In genomic region chr7:103446046-103446520, GRCh38 we compare ENCODE assay signal across 9 cellular contexts. TPM values are rescaled to one million over a fixed set of nuclear protein-coding genes. Genes with fewer than 3 reads are reported as not detected.
DNase-seq lines count a peak whose midpoint lies in the region; ATAC-seq and TF ChIP-seq lines count a peak whose summit lies in the region.
"Had no signal": no experiment of that assay in that cellular context is flagged by ENCODE, and none has a peak within 500 bp of the region (broad histone marks: within the 10 kb centered on the region; RNA-seq: fewer than 3 reads in every experiment).

TSS of gene SLC26A5 (minus strand) at chr7:103446207. CDS start at chr7:103421514, 24,693 bp downstream.

- H3K36me3 Mint-ChIP-seq in CD14-positive monocyte, result peaks cover 0 to 3% of the 10 kb centered on the region in 2 donors
- H3K36me3 Mint-ChIP-seq in GM23338 (ENCODE audit: low read depth), result no peaks in the 10 kb centered on the region
- peaks cover 7% of the 10 kb centered on the region for H3K36me3 Mint-ChIP-seq in endothelial cell (ENCODE audit: low read depth, unreplicated experiment)
- peaks cover 2% of the 10 kb centered on the region for H3K36me3 Mint-ChIP-seq in natural killer cell treated with Interleukin-12 subunit alpha and Interleukin-12 subunit beta and Interleukin-15 and Interleukin-18, amount 100 ng/mL, for 72 hours

- DNase-seq in CD14-positive monocyte (ENCODE audit: low spot score) (no peak), GM23338 (ENCODE audit: low spot score) (peak; percentile 81), Peyer's patch (peak in 1 of 3 donors; percentile 75), endothelial cell (ENCODE audit: low spot score) (peak; percentile 46), AML-193 (lab: John Stamatoyannopoulos, UW) (no peak), Kasumi-1 (lab: John Stamatoyannopoulos, UW) (no peak)
- no peak for DNase-seq in natural killer cell treated with Interleukin-12 subunit alpha and Interleukin-12 subunit beta and Interleukin-15 and Interleukin-18, amount 100 ng/mL, for 72 hours (ENCODE audit: low spot score)

- peaks cover 57 to 72% (median 64%) of the 10 kb centered on the region in 3 donors for H3K27me3 Mint-ChIP-seq in CD14-positive monocyte (ENCODE audit: low read depth in 3 of 3)
- H3K27me3 Mint-ChIP-seq in GM23338 (ENCODE audit: insufficient read depth, low read depth, poor library complexity), result peaks cover 43% of the 10 kb centered on the region
- H3K27me3 Mint-ChIP-seq in endothelial cell (ENCODE audit: unreplicated experiment), result peaks cover 3% of the 10 kb centered on the region
- peaks cover 53 to 72% of the 10 kb centered on the region in 2 donors for H3K27me3 Mint-ChIP-seq in natural killer cell treated with Interleukin-12 subunit alpha and Interleukin-12 subunit beta and Interleukin-15 and Interleukin-18, amount 100 ng/mL, for 72 hours

- H4K20me1 ChIP-seq in GM23338 (replicated peaks; ENCODE audit: insufficient read depth), result no peaks in the 10 kb centered on the region

- no peaks in the 10 kb centered on the region for H3K9me2 ChIP-seq in GM23338 (ENCODE audit: insufficient read depth)

- no peaks in the 10 kb centered on the region for H3K36me3 ChIP-seq in GM23338 (ENCODE audit: insufficient read depth)
- H3K36me3 ChIP-seq in Peyer's patch, result no peaks in the 10 kb centered on the region

- H3K27me3 ChIP-seq in GM23338 (ENCODE audit: insufficient read depth) (peaks cover 43% of the 10 kb centered on the region), Peyer's patch (peaks cover 0 to 15% of the 10 kb centered on the region in 2 donors)

- intact Hi-C loops in CD14-positive monocyte (cut with micrococcal nuclease), result no loop called here

- H3K9me3 ChIP-seq in Peyer's patch, result no peaks in the 10 kb centered on the region

- peaks cover 13% of the 10 kb centered on the region for H3K4me1 Mint-ChIP-seq in CD14-positive monocyte
- H3K4me1 Mint-ChIP-seq in GM23338, result peaks cover 17% of the 10 kb centered on the region
- peaks cover 18% of the 10 kb centered on the region for H3K4me1 Mint-ChIP-seq in endothelial cell (ENCODE audit: unreplicated experiment)
- H3K4me1 Mint-ChIP-seq in natural killer cell treated with Interleukin-12 subunit alpha and Interleukin-12 subunit beta and Interleukin-15 and Interleukin-18, amount 100 ng/mL, for 72 hours (ENCODE audit: low read depth in 2 of 2), result peaks cover 0 to 3% of the 10 kb centered on the region in 2 donors

- H3K27ac ChIP-seq in GM23338 (ENCODE audit: low read depth) (no peak within 1 kb of the TSS), Peyer's patch (no peak within 1 kb of the TSS)

- H3K4me1 ChIP-seq in GM23338 (ENCODE audit: insufficient read depth), result peaks cover 18% of the 10 kb centered on the region; the same call in 1 of the 2 replicates
- peaks cover 0 to 10% (median 4%) of the 10 kb centered on the region in 4 donors for H3K4me1 ChIP-seq in Peyer's patch

- TF ChIP-seq CTCF in CD14-positive monocyte (IDR thresholded peaks at IDR 0.05) (no peak), GM23338 (conservative IDR thresholded peaks at IDR 0.05; ENCODE audit: low read depth in 2 of 2) (no peak), Peyer's patch (IDR thresholded peaks at IDR 0.05) (no peak), endothelial cell (IDR thresholded peaks at IDR 0.05; ENCODE audit: unreplicated experiment) (no peak)

- peak within 1 kb of the TSS; percentile 98 for H2AFZ ChIP-seq in GM23338

- no peak for TF ChIP-seq POLR2A in Peyer's patch (IDR thresholded peaks at IDR 0.05)

- H3K4me3 ChIP-seq in GM23338 (peak within 1 kb of the TSS; percentile 62), Peyer's patch (peak within 1 kb of the TSS; percentile 11 to 48 (median 31))

- peaks cover 6% of the 10 kb centered on the region; the same call in 1 of the 2 replicates for H3F3A ChIP-seq in GM23338 (replicated peaks; ENCODE audit: low read depth)

- no peaks in the 10 kb centered on the region for H3K79me2 ChIP-seq in GM23338 (replicated peaks; ENCODE audit: insufficient read depth)

- peak within 1 kb of the TSS; percentile 81 for H3K4me2 ChIP-seq in GM23338

- H3K9me3 Mint-ChIP-seq in CD14-positive monocyte, result peaks cover under 1 to 12% (median 3%) of the 10 kb centered on the region in 7 donors
- H3K9me3 Mint-ChIP-seq in GM23338, result no peaks in the 10 kb centered on the region; the same call in 2 of the 3 replicates
- no peaks in the 10 kb centered on the region for H3K9me3 Mint-ChIP-seq in endothelial cell (ENCODE audit: unreplicated experiment)
- H3K9me3 Mint-ChIP-seq in natural killer cell treated with Interleukin-12 subunit alpha and Interleukin-12 subunit beta and Interleukin-15 and Interleukin-18, amount 100 ng/mL, for 72 hours, result no peaks in the 10 kb centered on the region

- peak; percentile 89 for ATAC-seq in GM23338
- ATAC-seq in natural killer cell treated with Interleukin-12 subunit alpha and Interleukin-12 subunit beta and Interleukin-15 and Interleukin-18, amount 100 ng/mL, for 72 hours, result peak; percentile 36 to 46
- no peak for ATAC-seq in GM18868 (IDR thresholded peaks at IDR 0.05; ENCODE audit: unreplicated experiment)

- peak within 1 kb of the TSS; percentile 73 to 92 for H3K4me3 Mint-ChIP-seq in CD14-positive monocyte
- peak within 1 kb of the TSS; percentile 81 for H3K4me3 Mint-ChIP-seq in GM23338
- H3K4me3 Mint-ChIP-seq in endothelial cell (ENCODE audit: unreplicated experiment), result peak within 1 kb of the TSS; percentile 92
- peak within 1 kb of the TSS; percentile 34 for H3K4me3 Mint-ChIP-seq in natural killer cell treated with Interleukin-12 subunit alpha and Interleukin-12 subunit beta and Interleukin-15 and Interleukin-18, amount 100 ng/mL, for 72 hours

- H3K27ac Mint-ChIP-seq in CD14-positive monocyte (peak within 1 kb of the TSS in 1 of 7 donors; percentile 11), GM23338 (no peak within 1 kb of the TSS), endothelial cell (ENCODE audit: unreplicated experiment) (no peak within 1 kb of the TSS)
- H3K27ac Mint-ChIP-seq in natural killer cell treated with Interleukin-12 subunit alpha and Interleukin-12 subunit beta and Interleukin-15 and Interleukin-18, amount 100 ng/mL, for 72 hours, result no peak within 1 kb of the TSS

TF ChIP-seq in GM23338, 12 proteins besides CTCF, POLR2A, EP300 and RAD21:
- TF ChIP-seq ZNF331 (CRISPR knock-in tag; IDR thresholded peaks at IDR 0.05; ENCODE audit: low read depth), result no peak
- TF ChIP-seq STAT1 (IDR thresholded peaks at IDR 0.05; ENCODE audit: unreplicated experiment), result no peak
- no peak for TF ChIP-seq ZNF114 (CRISPR knock-in tag; IDR thresholded peaks at IDR 0.05)
- no peak for TF ChIP-seq JUNB (IDR thresholded peaks at IDR 0.05; ENCODE audit: unreplicated experiment)
- TF ChIP-seq POLR2AphosphoS5 (IDR thresholded peaks at IDR 0.05; ENCODE audit: low read depth), result no peak
- no peak for TF ChIP-seq ETS1 (IDR thresholded peaks at IDR 0.05)
- no peak for TF ChIP-seq EZH2phosphoT487 (IDR thresholded peaks at IDR 0.05; ENCODE audit: unreplicated experiment)
TF ChIP-seq in GM23338: peak in this region for 0.

RNA-seq across cellular contexts. Expression of gene SLC26A5, which starts in this region (rescaled TPM):
- polyA plus RNA-seq in CD14-positive monocyte (not detected), GM23338 (2016; fragmentation: Nextera tagmentation; extraction: Ambion mirVana) (1.0 and 1.1 TPM in 2 replicates)
- 0.49 and 0.58 TPM in 2 replicates for total RNA-seq in GM23338 (2014; rRNA removed; shearing (Covaris generic))
- total RNA-seq in Peyer's patch (under 1 TPM in 1 of 4 donors, not detected in 3; 0.54 TPM), endothelial cell (ENCODE audit: unreplicated experiment) (3.0 TPM)
- not detected for total RNA-seq in natural killer cell treated with Interleukin-12 subunit alpha and Interleukin-12 subunit beta and Interleukin-15 and Interleukin-18, amount 100 ng/mL, for 72 hours
- total RNA-seq: glomerular endothelial cell had no signal

Comparison
In these comparisons a context has a peak if more than half of its experiments do, and no peak if none do; other contexts are left out.
1. Peak in ATAC-seq in natural killer cell treated with Interleukin-12 subunit alpha and Interleukin-12 subunit beta and Interleukin-15 and Interleukin-18, amount 100 ng/mL, for 72 hours; RNA of the gene not detected or under 1 TPM.
2. DNase-seq: peak in GM23338 (single experiment) and endothelial cell (single experiment); none in CD14-positive monocyte (single experiment), natural killer cell treated with Interleukin-12 subunit alpha and Interleukin-12 subunit beta and Interleukin-15 and Interleukin-18, amount 100 ng/mL, for 72 hours (single experiment), AML-193 (0 of 2) and Kasumi-1 (0 of 2).
3. H3K4me3 Mint-ChIP-seq: peak in every context shown above with its lines; median percentile 92 in endothelial cell; 82 in CD14-positive monocyte; 81 in GM23338; 34 in natural killer cell treated with Interleukin-12 subunit alpha and Interleukin-12 subunit beta and Interleukin-15 and Interleukin-18, amount 100 ng/mL, for 72 hours.